Comparison of ENCODE assay signal across 31 cellular contexts in the genomic region with DNA sequence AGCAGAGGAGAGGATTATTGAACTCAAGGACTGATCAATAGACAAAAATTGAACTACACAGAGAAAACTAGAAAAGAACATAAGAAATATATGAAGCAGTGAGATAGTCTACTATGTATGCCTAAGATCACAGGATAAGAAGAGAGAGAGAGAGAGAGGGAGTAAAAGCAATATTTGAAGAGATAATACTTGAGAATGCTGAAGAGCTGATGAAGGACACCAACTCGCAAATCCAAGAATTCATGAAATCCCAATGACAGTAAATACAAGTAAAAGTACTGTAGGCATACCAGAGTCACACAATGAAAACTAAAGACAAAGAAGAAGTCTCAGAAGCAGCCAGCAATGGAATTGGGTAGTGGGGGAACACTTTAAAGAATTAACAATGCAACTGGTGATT.
A peak's percentile ranks its signal among the peaks of the same experiment; 100 is the strongest.
DNase-seq lines count a peak whose midpoint lies in the region; ATAC-seq and TF ChIP-seq lines count a peak whose summit lies in the region.
"Had no signal": no experiment of that assay in that cellular context is flagged by ENCODE, and none has a peak within 500 bp of the region (broad histone marks: within the 10 kb centered on the region; RNA-seq: fewer than 3 reads in every experiment).

No MANE protein-coding gene starts in this region.

- H3K27ac ChIP-seq in HEK293 (ENCODE audit: extremely low read depth, low read depth, low read length): no peak overlapping the region
- H3K27ac ChIP-seq: 22Rv1; A549; BLaER1; BLaER1 treated with 17β-estradiol and CSF1 and Interleukin-3, amounts not matched to agents 10 nM and 100 nM; C4-2B had no signal

- no peaks in the 10 kb centered on the region for H3K36me3 ChIP-seq in HEK293 (ENCODE audit: control insufficient read depth in 2 of 2, insufficient read depth in 1 of 2, low read length in 2 of 2)
- H3K36me3 ChIP-seq: BE2C; BLaER1; BLaER1 treated with 17β-estradiol and CSF1 and Interleukin-3, amounts not matched to agents 10 nM and 100 nM had no signal

- CTCF ChIA-PET in HEK293 (lab: Yijun Ruan, JAX): interaction anchor here (1.1 kb wide), 1 partner anchor 11 kb away, joined by 3 read pairs; no protein-coding TSS in a partner anchor

- no peaks in the 10 kb centered on the region for H3K9me3 ChIP-seq in HEK293 (ENCODE audit: control insufficient read depth, insufficient read depth, low read depth, low read length)
- H3K9me3 ChIP-seq: A549, BE2C, BLaER1, Caco-2 had no signal

- H3K4me1 Mint-ChIP-seq in activated T-cell treated with anti-CD3 and anti-CD28 coated beads, Interleukin-2, amount 50 U/mL, for 72 hours (ENCODE audit: low read depth): no peaks in the 10 kb centered on the region
- H3K4me1 Mint-ChIP-seq in activated T-cell treated with anti-CD3 and anti-CD28 coated beads, Interleukin-2, amount 50 U/mL, for 4 hours (ENCODE audit: low read depth): no peaks in the 10 kb centered on the region
- H3K4me1 Mint-ChIP-seq: B cell; CD14-positive monocyte; CD4-positive, alpha-beta memory T cell; CD4-positive, CD25-positive, alpha-beta regulatory T cell; CD8-positive, alpha-beta memory T cell had no signal

- H3K9me3 Mint-ChIP-seq in activated T-cell treated with anti-CD3 and anti-CD28 coated beads, Interleukin-2, amount 50 U/mL, for 72 hours: peaks cover 10 to 17% of the 10 kb centered on the region in 2 donors
- peaks cover 23% of the 10 kb centered on the region for H3K9me3 Mint-ChIP-seq in activated T-cell treated with anti-CD3 and anti-CD28 coated beads, Interleukin-2, amount 50 U/mL, for 4 hours

- no peak for TF ChIP-seq CTCF in HEK293 (tag by site-specific recombination; IDR thresholded peaks at IDR 0.05)

- H3K4me1 ChIP-seq in HEK293 (ENCODE audit: control insufficient read depth, insufficient read depth, low read length): no peaks in the 10 kb centered on the region
- H3K4me1 ChIP-seq: A549; BE2C; BLaER1; BLaER1 treated with 17β-estradiol and CSF1 and Interleukin-3, amounts not matched to agents 10 nM and 100 nM; Caco-2 had no signal

- no peak overlapping the region for H3K4me3 Mint-ChIP-seq in activated T-cell treated with anti-CD3 and anti-CD28 coated beads, Interleukin-2, amount 50 U/mL, for 72 hours
- H3K4me3 Mint-ChIP-seq in activated T-cell treated with anti-CD3 and anti-CD28 coated beads, Interleukin-2, amount 50 U/mL, for 4 hours: no peak overlapping the region
- H3K4me3 Mint-ChIP-seq: B cell; CD14-positive monocyte; CD4-positive, alpha-beta memory T cell; CD4-positive, alpha-beta T cell; CD4-positive, CD25-positive, alpha-beta regulatory T cell; CD8-positive, alpha-beta memory T cell; CD8-positive, alpha-beta T cell had no signal

- ATAC-seq in activated T-cell treated with anti-CD3 and anti-CD28 coated beads, Interleukin-2, amount 50 U/mL, for 72 hours (replicated peaks in 1 of 2): no peak
- no peak for ATAC-seq in activated T-cell treated with anti-CD3 and anti-CD28 coated beads, Interleukin-2, amount 50 U/mL, for 4 hours
- ATAC-seq in GM19463 (IDR thresholded peaks at IDR 0.05; ENCODE audit: unreplicated experiment): no peak
- ATAC-seq: A549; CD8-positive, alpha-beta T cell had no signal

- peak overlapping the region; percentile 11 for H3K27ac Mint-ChIP-seq in activated T-cell treated with anti-CD3 and anti-CD28 coated beads, Interleukin-2, amount 50 U/mL, for 72 hours
- H3K27ac Mint-ChIP-seq: B cell; CD14-positive monocyte; CD4-positive, alpha-beta memory T cell; CD4-positive, alpha-beta T cell; CD4-positive, CD25-positive, alpha-beta regulatory T cell; CD8-positive, alpha-beta memory T cell; CD8-positive, alpha-beta T cell had no signal

- no peak for DNase-seq in activated T-cell treated with anti-CD3 and anti-CD28 coated beads, Interleukin-2, amount 50 U/mL, for 72 hours
- DNase-seq in activated T-cell treated with anti-CD3 and anti-CD28 coated beads, Interleukin-2, amount 50 U/mL, for 4 hours: no peak
- DNase-seq: 8988T; ACHN; AML-193; BE2C; C1 segment of cervical spinal cord; Caco-2; Calu3; CD4-positive, alpha-beta memory T cell; CD4-positive, alpha-beta T cell; CD4-positive, CD25-positive, alpha-beta regulatory T cell; CD8-positive, alpha-beta memory T cell; CD8-positive, alpha-beta T cell; COR-L47; DMS 273 treated with DMSO at 0.1 percent for 48 hours; DMS153; DMS53; DMS79; DMS79 treated with DMSO at 0.1 percent for 48 hours; DND-41; EL had no signal

- no peaks in the 10 kb centered on the region for H3K27me3 Mint-ChIP-seq in activated T-cell treated with anti-CD3 and anti-CD28 coated beads, Interleukin-2, amount 50 U/mL, for 72 hours (ENCODE audit: low read depth)
- H3K27me3 Mint-ChIP-seq in activated T-cell treated with anti-CD3 and anti-CD28 coated beads, Interleukin-2, amount 50 U/mL, for 4 hours (ENCODE audit: low read depth): no peaks in the 10 kb centered on the region
- H3K27me3 Mint-ChIP-seq: B cell; CD4-positive, alpha-beta memory T cell; CD4-positive, alpha-beta T cell; CD8-positive, alpha-beta memory T cell had no signal

- POLR2A ChIA-PET in HEK293 (lab: Yijun Ruan, JAX): no interaction called here

- H3K4me3 ChIP-seq in HEK293 (ENCODE audit: low read depth, low read length): no peak overlapping the region
- H3K4me3 ChIP-seq: A549; BLaER1; BLaER1 treated with 17β-estradiol and CSF1 and Interleukin-3, amounts not matched to agents 10 nM and 100 nM had no signal

- peaks cover 0 to 2% of the 10 kb centered on the region in 2 donors for H3K36me3 Mint-ChIP-seq in activated T-cell treated with anti-CD3 and anti-CD28 coated beads, Interleukin-2, amount 50 U/mL, for 72 hours (ENCODE audit: insufficient read depth in 2 of 2)
- H3K36me3 Mint-ChIP-seq in activated T-cell treated with anti-CD3 and anti-CD28 coated beads, Interleukin-2, amount 50 U/mL, for 4 hours (ENCODE audit: insufficient read depth): no peaks in the 10 kb centered on the region
- H3K36me3 Mint-ChIP-seq: CD14-positive monocyte; CD4-positive, alpha-beta memory T cell; CD4-positive, CD25-positive, alpha-beta regulatory T cell; CD8-positive, alpha-beta memory T cell; CD8-positive, alpha-beta T cell had no signal

TF ChIP-seq in HEK293, 187 proteins besides CTCF, POLR2A, EP300 and RAD21:
- TF ChIP-seq ZNF558 (tag by site-specific recombination; IDR thresholded peaks at IDR 0.05) (peak; percentile 92), ZNF423 (tag by site-specific recombination; IDR thresholded peaks at IDR 0.05) (no peak)
